In the genomic region with DNA sequence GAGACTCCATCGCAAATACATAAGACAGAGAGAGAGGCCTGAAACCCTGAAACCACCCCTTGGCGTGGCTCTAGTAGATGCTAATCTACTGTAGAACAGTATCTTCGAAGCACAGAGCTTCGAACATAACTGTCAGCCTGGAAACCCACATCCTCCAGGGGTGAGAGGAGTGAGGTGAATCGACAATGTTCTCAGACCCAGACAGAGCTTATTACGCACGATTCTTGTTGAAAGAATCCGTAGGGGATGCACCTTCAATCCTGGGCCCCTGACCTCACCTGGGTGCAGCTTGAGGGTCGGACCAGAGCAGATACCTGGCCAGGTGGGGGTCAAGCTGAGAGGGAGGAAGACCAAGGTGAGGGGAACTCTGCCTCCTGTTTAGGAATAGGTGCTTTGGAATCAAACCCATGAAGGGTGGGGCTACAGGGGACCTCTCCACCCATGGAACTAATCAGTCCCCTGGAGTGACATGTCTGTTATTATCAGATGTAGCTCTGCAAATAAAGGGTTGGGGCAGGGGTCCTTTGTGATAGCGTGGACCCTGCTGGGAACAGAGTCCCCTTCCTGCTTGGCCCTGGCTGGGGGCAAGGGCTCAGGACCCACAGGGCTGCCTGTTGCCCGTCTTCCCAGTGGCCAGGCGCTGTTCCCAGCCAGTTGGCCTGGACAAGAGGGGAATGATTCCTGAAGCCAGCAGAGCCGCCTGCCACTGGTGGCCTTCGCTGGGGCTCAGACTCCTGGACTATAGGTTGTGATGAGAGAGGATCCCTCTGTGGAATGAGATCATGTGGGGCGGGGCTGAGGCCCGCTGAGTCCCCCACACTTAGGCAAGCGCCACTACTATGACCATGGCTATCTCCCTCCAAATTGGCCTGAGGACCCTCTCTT, we compare ENCODE assay signal across 14 cellular contexts. TPM values are rescaled to one million over a fixed set of nuclear protein-coding genes. Genes with fewer than 3 reads are reported as not detected.
DNase-seq lines count a peak whose midpoint lies in the region; ATAC-seq and TF ChIP-seq lines count a peak whose summit lies in the region.
"Had no signal": no experiment of that assay in that cellular context is flagged by ENCODE, and none has a peak within 500 bp of the region (broad histone marks: within the 10 kb centered on the region; RNA-seq: fewer than 3 reads in every experiment).

No MANE protein-coding gene starts in this region.

- DNase-seq in activated CD4-positive, alpha-beta T cell treated with anti-CD3 and anti-CD28 coated beads, Interleukin-2, amount 10 ng/mL, durations not matched to agents 24 days and 14 days = peak; percentile 89
- DNase-seq in activated naive CD4-positive, alpha-beta T cell treated with anti-CD3 and anti-CD28 coated beads, Interleukin-2, amount 50 U/mL, for 72 hours (ENCODE audit: low spot score in 2 of 2) = peak in 1 of 2 donors; percentile 42
- DNase-seq in spleen = no peak
- no peak for DNase-seq in testis
- DNase-seq: activated B cell treated with CpG ODN at 0.5 μM for 24 hours, NCI-H2029, tibial artery had no signal

- H3K36me3 ChIP-seq in KOPT-K1 (ENCODE audit: insufficient read depth, low read length) = no peaks in the 10 kb centered on the region
- no peaks in the 10 kb centered on the region for H3K36me3 ChIP-seq in spleen
- no peaks in the 10 kb centered on the region for H3K36me3 ChIP-seq in testis (ENCODE audit: low read depth, missing control alignments)
- H3K36me3 ChIP-seq: heart left ventricle, tibial artery had no signal

- H3K27ac Mint-ChIP-seq in activated CD4-positive, alpha-beta T cell treated with anti-CD3 and anti-CD28 coated beads, Interleukin-2, amount 10 ng/mL, durations not matched to agents 24 days and 14 days = peak overlapping the region; percentile 85
- H3K27ac Mint-ChIP-seq in activated naive CD4-positive, alpha-beta T cell treated with anti-CD3 and anti-CD28 coated beads, Interleukin-2, amount 50 U/mL, for 72 hours = peak overlapping the region in 1 of 2 donors; percentile 80
- H3K27ac Mint-ChIP-seq: activated B cell treated with CpG ODN at 0.5 μM for 24 hours had no signal

- TF ChIP-seq CTCF in spleen (IDR thresholded peaks at IDR 0.05 in 8 of 11, conservative IDR thresholded peaks at IDR 0.05 in 3 of 11) (no peak), testis (IDR thresholded peaks at IDR 0.05) (no peak)

- TF ChIP-seq POLR2A in spleen (IDR thresholded peaks at IDR 0.05) = no peak
- TF ChIP-seq POLR2A in testis (IDR thresholded peaks at IDR 0.05) = no peak

- intact Hi-C loops in activated CD4-positive, alpha-beta T cell treated with anti-CD3 and anti-CD28 coated beads, Interleukin-2, amount 10 ng/mL, durations not matched to agents 24 days and 14 days (cut with micrococcal nuclease) = no loop called here
- intact Hi-C loops in spleen (cut with DNase I; ENCODE audit: low total_unique reads) (no loop called here), testis (cut with DNase I; ENCODE audit: low total_unique reads) (no loop called here)

- H3K4me1 ChIP-seq in spleen = peaks cover 0 to 29% (median 18%) of the 10 kb centered on the region in 6 donors
- peaks cover 30% of the 10 kb centered on the region for H3K4me1 ChIP-seq in testis
- H3K4me1 ChIP-seq: tibial artery had no signal

- H3K9me3 Mint-ChIP-seq in activated CD4-positive, alpha-beta T cell treated with anti-CD3 and anti-CD28 coated beads, Interleukin-2, amount 10 ng/mL, durations not matched to agents 24 days and 14 days = no peaks in the 10 kb centered on the region
- no peaks in the 10 kb centered on the region for H3K9me3 Mint-ChIP-seq in activated naive CD4-positive, alpha-beta T cell treated with anti-CD3 and anti-CD28 coated beads, Interleukin-2, amount 50 U/mL, for 72 hours
- H3K9me3 Mint-ChIP-seq: activated B cell treated with CpG ODN at 0.5 μM for 24 hours had no signal

- H3K27me3 ChIP-seq in spleen (replicated peaks in 1 of 7) (peaks cover 0 to 13% (median 0%) of the 10 kb centered on the region in 7 donors), testis (no peaks in the 10 kb centered on the region)
- H3K27me3 ChIP-seq: BLaER1 treated with 17β-estradiol and CSF1 and Interleukin-3, amounts not matched to agents 10 nM and 100 nM; heart left ventricle had no signal

- H3K4me1 Mint-ChIP-seq in activated CD4-positive, alpha-beta T cell treated with anti-CD3 and anti-CD28 coated beads, Interleukin-2, amount 10 ng/mL, durations not matched to agents 24 days and 14 days = peaks cover 30% of the 10 kb centered on the region
- H3K4me1 Mint-ChIP-seq: activated B cell treated with CpG ODN at 0.5 μM for 24 hours had no signal

- no peaks in the 10 kb centered on the region for H3K27me3 Mint-ChIP-seq in activated CD4-positive, alpha-beta T cell treated with anti-CD3 and anti-CD28 coated beads, Interleukin-2, amount 10 ng/mL, durations not matched to agents 24 days and 14 days
- H3K27me3 Mint-ChIP-seq: activated B cell treated with CpG ODN at 0.5 μM for 24 hours had no signal

- peak overlapping the region; percentile 61 for H3K4me3 Mint-ChIP-seq in activated CD4-positive, alpha-beta T cell treated with anti-CD3 and anti-CD28 coated beads, Interleukin-2, amount 10 ng/mL, durations not matched to agents 24 days and 14 days
- H3K4me3 Mint-ChIP-seq: activated B cell treated with CpG ODN at 0.5 μM for 24 hours had no signal

- no peaks in the 10 kb centered on the region for H3K9me3 ChIP-seq in KOPT-K1 (ENCODE audit: insufficient read depth, low read length, poor library complexity, severe bottlenecking)
- no peaks in the 10 kb centered on the region for H3K9me3 ChIP-seq in spleen
- no peaks in the 10 kb centered on the region for H3K9me3 ChIP-seq in testis
- H3K9me3 ChIP-seq: BLaER1 treated with 17β-estradiol and CSF1 and Interleukin-3, amounts not matched to agents 10 nM and 100 nM; heart left ventricle; tibial artery had no signal

- no peak overlapping the region for H3K4me3 ChIP-seq in spleen
- no peak overlapping the region for H3K4me3 ChIP-seq in testis
- H3K4me3 ChIP-seq: BLaER1 treated with 17β-estradiol and CSF1 and Interleukin-3, amounts not matched to agents 10 nM and 100 nM; coronary artery; heart left ventricle; tibial artery had no signal

- peak overlapping the region; percentile 74 for H3K27ac ChIP-seq in KOPT-K1 (ENCODE audit: low read depth, low read length, poor library complexity, severe bottlenecking)
- H3K27ac ChIP-seq in spleen = peak overlapping the region in 7 of 8 donors; percentile 2 to 70 (median 45)
- H3K27ac ChIP-seq in testis = no peak overlapping the region
- H3K27ac ChIP-seq: BLaER1 treated with 17β-estradiol and CSF1 and Interleukin-3, amounts not matched to agents 10 nM and 100 nM; coronary artery; tibial artery had no signal

- H3K36me3 Mint-ChIP-seq in activated CD4-positive, alpha-beta T cell treated with anti-CD3 and anti-CD28 coated beads, Interleukin-2, amount 10 ng/mL, durations not matched to agents 24 days and 14 days (ENCODE audit: low read depth) = no peaks in the 10 kb centered on the region
- no peaks in the 10 kb centered on the region for H3K36me3 Mint-ChIP-seq in activated naive CD4-positive, alpha-beta T cell treated with anti-CD3 and anti-CD28 coated beads, Interleukin-2, amount 50 U/mL, for 72 hours

- WGBS in spleen, 5 donors = 75 to 86% (median 80%) methylated on average over 14 to 17 of the region's 17 CpGs
- WGBS in testis, 2 donors = 94% methylated on average over 15 to 17 of the region's 17 CpGs

- peak; percentile 99 for ATAC-seq in activated naive CD4-positive, alpha-beta T cell treated with anti-CD3 and anti-CD28 coated beads, Interleukin-2, amount 50 U/mL, for 72 hours
- ATAC-seq in HG02973 (IDR thresholded peaks at IDR 0.05; ENCODE audit: unreplicated experiment) (no peak), HG02571 (IDR thresholded peaks at IDR 0.05; ENCODE audit: unreplicated experiment) (no peak), HG03342 (IDR thresholded peaks at IDR 0.05; ENCODE audit: unreplicated experiment) (no peak)
- ATAC-seq: heart left ventricle had no signal

RNA-seq across cellular contexts. Expression of gene DBH, which starts 41.2 kb away (rescaled TPM):
- total RNA-seq in activated CD4-positive, alpha-beta T cell treated with anti-CD3 and anti-CD28 coated beads, Interleukin-2, amount 10 ng/mL, durations not matched to agents 24 days and 14 days = not detected in 2 replicates
- total RNA-seq in activated naive CD4-positive, alpha-beta T cell treated with anti-CD3 and anti-CD28 coated beads, Interleukin-2, amount 50 U/mL, for 72 hours = not detected
- 1 to 10 TPM in 1 of 7 donors, under 1 TPM in 4, not detected in 2; 0.27 to 1.2 (median 0.57) TPM for total RNA-seq in spleen
- polyA plus RNA-seq in spleen = under 1 TPM; 0.03 to 0.26 (median 0.16) TPM
- total RNA-seq in testis = under 1 TPM in 1 of 2 donors, not detected in 1; 0.06 TPM
- not detected for polyA plus RNA-seq in testis (ENCODE audit: insufficient read depth, low read depth, low replicate concordance)
- total RNA-seq: activated B cell treated with CpG ODN at 0.5 μM for 24 hours had no signal
- polyA plus RNA-seq: heart left ventricle had no signal

Comparison
In these comparisons a context has a peak if more than half of its experiments do, and no peak if none do; other contexts are left out.
1. H3K27ac ChIP-seq: peak in KOPT-K1 (single experiment) and spleen (7 of 8); none in testis (0 of 2).
2. ATAC-seq: peak in activated naive CD4-positive, alpha-beta T cell treated with anti-CD3 and anti-CD28 coated beads, Interleukin-2, amount 50 U/mL, for 72 hours (2 of 2); none in HG02973 (single experiment), HG02571 (single experiment) and HG03342 (single experiment).